1 cellular context compared by ENCODE assay signal in genomic region chr1:150534002-150534401, GRCh38.
TF ChIP-seq lines count a peak whose summit lies in the region.

No MANE protein-coding gene starts in this region.

TF ChIP-seq in H1, 55 proteins besides CTCF, POLR2A, EP300 and RAD21:
- TF ChIP-seq YY1 (IDR thresholded peaks at IDR 0.05; ENCODE audit: low read depth, low read length) (no peak), RFX5 (IDR thresholded peaks at IDR 0.05; ENCODE audit: borderline replicate concordance, low read depth, low read length) (no peak), MAFK (IDR thresholded peaks at IDR 0.05; ENCODE audit: low read depth, low read length) (no peak), SUZ12 (IDR thresholded peaks at IDR 0.05; ENCODE audit: low read length) (no peak), EGR1 (IDR thresholded peaks at IDR 0.05; ENCODE audit: borderline replicate concordance, low read depth, low read length) (no peak), NRF1 (IDR thresholded peaks at IDR 0.05; ENCODE audit: low read depth, low read length) (no peak), TAF1 (IDR thresholded peaks at IDR 0.05; ENCODE audit: low read depth, low read length) (no peak), KDM4A (IDR thresholded peaks at IDR 0.05; ENCODE audit: low read depth, low read length, severe bottlenecking) (no peak), SAP30 (IDR thresholded peaks at IDR 0.05; ENCODE audit: insufficient read depth, insufficient replicate concordance, low read length) (no peak), CHD1 (IDR thresholded peaks at IDR 0.05; ENCODE audit: low read depth, low read length) (no peak), SP2 (IDR thresholded peaks at IDR 0.05; ENCODE audit: low read length) (no peak)
- TF ChIP-seq, protein P1, sequence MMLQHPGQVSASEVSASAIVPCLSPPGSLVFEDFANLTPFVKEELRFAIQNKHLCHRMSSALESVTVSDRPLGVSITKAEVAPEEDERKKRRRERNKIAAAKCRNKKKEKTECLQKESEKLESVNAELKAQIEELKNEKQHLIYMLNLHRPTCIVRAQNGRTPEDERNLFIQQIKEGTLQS (IDR thresholded peaks at IDR 0.05; ENCODE audit: insufficient read depth, low read depth, low read length) = no peak
